15 cellular contexts compared by ENCODE assay signal in genomic region chr13:114149774-114150740, GRCh38. TPM values are rescaled to one million over a fixed set of nuclear protein-coding genes. Genes with fewer than 3 reads are reported as not detected.
DNase-seq lines count a peak whose midpoint lies in the region; ATAC-seq, FAIRE-seq and TF ChIP-seq lines count a peak whose summit lies in the region.
"Had no signal": no experiment of that assay in that cellular context is flagged by ENCODE, and none has a peak within 500 bp of the region (broad histone marks: within the 10 kb centered on the region; RNA-seq: fewer than 3 reads in every experiment).

No MANE protein-coding gene starts in this region.

- no peak for ATAC-seq in GM12878
- no peak for ATAC-seq in stimulated activated naive CD8-positive, alpha-beta T cell treated with anti-CD3 and anti-CD28 coated beads, Interleukin-15, amount 100 ng/mL, for 72 hours
- ATAC-seq: HepG2 had no signal

- no peaks in the 10 kb centered on the region for H3K9me3 ChIP-seq in GM12878 (replicated peaks; ENCODE audit: control insufficient read depth, insufficient read depth, low read length)
- H3K9me3 ChIP-seq: SJSA1, thoracic aorta had no signal

- H2AFZ ChIP-seq in GM12878 (ENCODE audit: control insufficient read depth, low read depth, low read length): no peak overlapping the region

- no peaks in the 10 kb centered on the region for H3K27me3 Mint-ChIP-seq in activated naive CD4-positive, alpha-beta T cell treated with anti-CD3 and anti-CD28 coated beads for 36 hours (ENCODE audit: low read depth)
- H3K27me3 Mint-ChIP-seq in stimulated activated naive CD8-positive, alpha-beta T cell treated with anti-CD3 and anti-CD28 coated beads, Interleukin-15, amount 100 ng/mL, for 72 hours: no peaks in the 10 kb centered on the region

- FAIRE-seq in GM12878 (lab: Jason Lieb, UNC): no peak
- FAIRE-seq: HepG2 had no signal

- peaks cover 0 to 3% of the 10 kb centered on the region in 2 experiments; a peak in 1 of 4 replicates for H3K27me3 ChIP-seq in GM12878 (replicated peaks in 1 of 2; ENCODE audit: control insufficient read depth in 2 of 2, insufficient read depth in 2 of 2, low read length in 1 of 2)
- H3K27me3 ChIP-seq: SJSA1 had no signal

- no peaks in the 10 kb centered on the region for H3K36me3 Mint-ChIP-seq in activated naive CD4-positive, alpha-beta T cell treated with anti-CD3 and anti-CD28 coated beads for 36 hours (ENCODE audit: low read depth)
- H3K36me3 Mint-ChIP-seq: mesothelial cell of epicardium had no signal

- peak overlapping the region; percentile 91 for H3K27ac Mint-ChIP-seq in activated naive CD4-positive, alpha-beta T cell treated with anti-CD3 and anti-CD28 coated beads for 36 hours
- peak overlapping the region in 1 of 2 donors; percentile 45 for H3K27ac Mint-ChIP-seq in stimulated activated naive CD8-positive, alpha-beta T cell treated with anti-CD3 and anti-CD28 coated beads, Interleukin-15, amount 100 ng/mL, for 72 hours
- H3K27ac Mint-ChIP-seq: mesothelial cell of epicardium had no signal

- CTCF ChIA-PET in activated naive CD4-positive, alpha-beta T cell treated with anti-CD3 and anti-CD28 coated beads for 36 hours (lab: Charles Lee): interaction anchor here (2.6 kb wide), 1 partner anchor 12 kb away, joined by 9 read pairs; no protein-coding TSS in a partner anchor
- CTCF ChIA-PET in GM12878 (lab: Yijun Ruan, JAX): no interaction called here

- no peaks in the 10 kb centered on the region for H3K9me3 Mint-ChIP-seq in activated naive CD4-positive, alpha-beta T cell treated with anti-CD3 and anti-CD28 coated beads for 36 hours
- H3K9me3 Mint-ChIP-seq in stimulated activated naive CD8-positive, alpha-beta T cell treated with anti-CD3 and anti-CD28 coated beads, Interleukin-15, amount 100 ng/mL, for 72 hours: peaks cover 0 to 7% of the 10 kb centered on the region in 2 donors
- H3K9me3 Mint-ChIP-seq: mesothelial cell of epicardium had no signal

- SMC1A ChIA-PET in GM12878 (lab: Charles Lee; ENCODE audit: uncharacterized antibody, unreplicated experiment): interaction anchor here (0.5 to 2.7 kb wide), 3 partner anchors 73 to 136 kb away, joined by 3 to 8 read pairs (median 3); no protein-coding TSS in a partner anchor

- H4K20me1 ChIP-seq in GM12878 (ENCODE audit: control insufficient read depth, insufficient read depth): no peaks in the 10 kb centered on the region

- no peak for TF ChIP-seq RAD21 in GM12878 (IDR thresholded peaks at IDR 0.05; ENCODE audit: insufficient read depth, low read depth, low read length)

- TF ChIP-seq CTCF in GM12878 (IDR thresholded peaks at IDR 0.05 in 2 of 3, conservative IDR thresholded peaks at IDR 0.05 in 1 of 3; ENCODE audit: control insufficient read depth in 2 of 3, extremely low read depth in 1 of 3, insufficient read depth in 1 of 3, low read depth in 3 of 3, low read length in 3 of 3): no peak

- no peak overlapping the region for H3K4me3 ChIP-seq in GM12878
- H3K4me3 ChIP-seq: SJSA1, thoracic aorta had no signal

- in situ Hi-C loops in GM12878 (cut with MboI): no loop called here

- POLR2A ChIA-PET in GM12878 (lab: Charles Lee): no interaction called here

- H3K4me2 ChIP-seq in GM12878 (ENCODE audit: control insufficient read depth, insufficient read depth): no peak overlapping the region

- no peak for TF ChIP-seq EP300 in GM12878 (IDR thresholded peaks at IDR 0.05; ENCODE audit: borderline replicate concordance in 1 of 2, control insufficient read depth in 1 of 2, low read depth in 2 of 2, low read length in 2 of 2)

- DNase-seq in activated naive CD4-positive, alpha-beta T cell treated with anti-CD3 and anti-CD28 coated beads for 36 hours: no peak
- DNase-seq in activated naive CD4-positive, alpha-beta T cell treated with anti-CD3 and anti-CD28 coated beads, Interleukin-2, amount 50 U/mL, for 16 hours: no peak
- peak; percentile 95 for DNase-seq in NCI-H2107 treated with DMSO at 0.1 percent for 48 hours (lab: John Stamatoyannopoulos, UW; ENCODE audit: unreplicated experiment)
- no peak for DNase-seq in GM12878 (ENCODE audit: low read depth, low spot score)
- no peak for DNase-seq in stimulated activated naive CD8-positive, alpha-beta T cell treated with anti-CD3 and anti-CD28 coated beads, Interleukin-15, amount 100 ng/mL, for 72 hours
- DNase-seq in SIG-M5 treated with dmso at 0.1 percent for 504 hours (lab: John Stamatoyannopoulos, UW; ENCODE audit: unreplicated experiment): no peak
- no peak for DNase-seq in OCI-M1 (lab: John Stamatoyannopoulos, UW)
- no peak for DNase-seq in stimulated activated CD4-positive, alpha-beta T cell treated with anti-CD3 and anti-CD28 coated beads, Interleukin-2, amount 100 ng/mL, for 48 hours
- DNase-seq: activated CD4-positive, alpha-beta T cell treated with anti-CD3 and anti-CD28 coated beads, Interleukin-2, amount 50 U/mL, for 4 hours; NCI-H524 had no signal

- no peaks in the 10 kb centered on the region for H3K36me3 ChIP-seq in GM12878 (ENCODE audit: control insufficient read depth in 2 of 2, insufficient read depth in 2 of 2, low read length in 1 of 2)
- H3K36me3 ChIP-seq: SJSA1, thoracic aorta had no signal

- no peaks in the 10 kb centered on the region for H3K79me2 ChIP-seq in GM12878 (ENCODE audit: control insufficient read depth, insufficient read depth, low read length)

- H3K9ac ChIP-seq in GM12878 (ENCODE audit: control insufficient read depth, insufficient read depth, low read length): no peak overlapping the region

- no peak overlapping the region for H3K27ac ChIP-seq in GM12878 (ENCODE audit: control insufficient read depth, insufficient read depth)
- H3K27ac ChIP-seq: SJSA1, thoracic aorta had no signal

- RAD21 ChIA-PET in GM12878 (lab: Charles Lee; ENCODE audit: unreplicated experiment): no interaction called here

- BruUV-seq in GM12878 (replicated peaks; lab: Mats Ljungman, UMichigan): no TSS peak

- no peak for TF ChIP-seq POLR2A in GM12878 (IDR thresholded peaks at IDR 0.05; ENCODE audit: low read depth, low read length)

- H3K4me1 ChIP-seq in GM12878 (ENCODE audit: control insufficient read depth, insufficient read depth, low read length): peaks cover 27% of the 10 kb centered on the region
- H3K4me1 ChIP-seq: SJSA1 had no signal

- H3K4me1 Mint-ChIP-seq in activated naive CD4-positive, alpha-beta T cell treated with anti-CD3 and anti-CD28 coated beads for 36 hours (ENCODE audit: low read depth): peaks cover 81% of the 10 kb centered on the region
- H3K4me1 Mint-ChIP-seq in stimulated activated naive CD8-positive, alpha-beta T cell treated with anti-CD3 and anti-CD28 coated beads, Interleukin-15, amount 100 ng/mL, for 72 hours: peaks cover 94% of the 10 kb centered on the region
- H3K4me1 Mint-ChIP-seq: mesothelial cell of epicardium had no signal

- intact Hi-C loops in activated naive CD4-positive, alpha-beta T cell treated with anti-CD3 and anti-CD28 coated beads for 36 hours (cut with micrococcal nuclease): loop anchor here (5.0 kb wide), 1 partner anchor 38 kb away; no protein-coding TSS in a partner anchor
- intact Hi-C loops in GM12878 (cut with micrococcal nuclease; ENCODE audit: unreplicated experiment): loop anchor here (10.0 kb wide), 1 partner anchor 335 kb away; no protein-coding TSS in a partner anchor

- no peak overlapping the region for H3K4me3 Mint-ChIP-seq in activated naive CD4-positive, alpha-beta T cell treated with anti-CD3 and anti-CD28 coated beads for 36 hours
- H3K4me3 Mint-ChIP-seq in stimulated activated naive CD8-positive, alpha-beta T cell treated with anti-CD3 and anti-CD28 coated beads, Interleukin-15, amount 100 ng/mL, for 72 hours: peak overlapping the region; percentile 54 to 77
- H3K4me3 Mint-ChIP-seq: mesothelial cell of epicardium had no signal

- 57% methylated on average over 12 of the region's 12 CpGs for WGBS in GM12878 (ENCODE audit: insufficient coverage, insufficient replicate concordance, low lambda C conversion rate, missing lambda C conversion rate)

TF ChIP-seq in GM12878, 131 proteins besides CTCF, POLR2A, EP300 and RAD21 (continues in another document):
- no peak for TF ChIP-seq GATAD2B (conservative IDR thresholded peaks at IDR 0.05; ENCODE audit: low read depth)

RNA-seq across cellular contexts. Expression of gene RASA3, which starts 17.6 kb away (rescaled TPM):
- total RNA-seq in activated naive CD4-positive, alpha-beta T cell treated with anti-CD3 and anti-CD28 coated beads for 36 hours: 10 to 100 TPM; 48.3 to 48.8 TPM
- 26.7 and 27.7 TPM in 2 replicates for total RNA-seq in GM12878 (2013; cell fraction: nucleolus; rRNA removed)
- total RNA-seq in GM12878 (2014; rRNA removed) (18.2 and 19.1 TPM in 2 replicates), GM12878 (2014; rRNA removed; fragmentation: Illumina TruSeq; extraction: Trizol) (14.6 and 16.6 TPM in 2 replicates), GM12878 (2021) (29.4 and 33.9 TPM in 2 replicates)
- polyA plus RNA-seq in GM12878 (2011; ENCODE audit: low read depth): 6.4 TPM
- polyA plus RNA-seq in GM12878 (2011; rRNA removed) (10.5 and 15.0 TPM in 2 replicates), GM12878 (2014; fragmentation: Illumina TruSeq; extraction: Trizol) (13.8 and 19.8 TPM in 2 replicates), GM12878 (2014; fragmentation: Nextera tagmentation; extraction: Ambion mirVana) (1 to 10 TPM in 1 of 2 experiments, under 1 TPM in 1; 0.79 to 2.1 TPM), GM12878 (2014; rRNA removed) (28.5 and 29.0 TPM in 2 replicates), GM12878 (2016; fragmentation: Nextera tagmentation; extraction: Ambion mirVana) (10 to 100 TPM; 16.5 to 18.6 TPM)
- polyA plus RNA-seq in GM12878 (2011; cell fraction: cytosol; rRNA removed): 15.9 and 18.4 TPM in 2 replicates
- 30.3 and 33.9 TPM in 2 replicates for polyA plus RNA-seq in GM12878 (2011; cell fraction: nucleus; rRNA removed)
- polyA plus RNA-seq in GM12878 (2012): 13.9 and 16.8 TPM in 2 replicates
- 11.9 and 19.9 TPM in 2 replicates for polyA minus RNA-seq in GM12878 (2011; rRNA and poly(A)+ RNA removed)
- 7.7 and 7.9 TPM in 2 replicates for polyA minus RNA-seq in GM12878 (2011; cell fraction: cytosol; rRNA and poly(A)+ RNA removed)
- 7.3 and 11.3 TPM in 2 replicates for polyA minus RNA-seq in GM12878 (2011; cell fraction: nucleus; rRNA and poly(A)+ RNA removed)
- total RNA-seq: HepG2 had no signal

RNA-seq across cellular contexts. Expression of gene CFAP97D2, which starts 29.0 kb away (rescaled TPM):
- under 1 TPM in 1 of 2 experiments, not detected in 1; 0.17 TPM for total RNA-seq in activated naive CD4-positive, alpha-beta T cell treated with anti-CD3 and anti-CD28 coated beads for 36 hours
- total RNA-seq in GM12878 (2013; cell fraction: nucleolus; rRNA removed): not detected in 2 replicates
- total RNA-seq in GM12878 (2014; rRNA removed) (not detected in 2 replicates), GM12878 (2014; rRNA removed; fragmentation: Illumina TruSeq; extraction: Trizol) (not detected in 2 replicates), GM12878 (2021) (not detected in 2 replicates)
- not detected for polyA plus RNA-seq in GM12878 (2011; ENCODE audit: low read depth)
- polyA plus RNA-seq in GM12878 (2011; rRNA removed) (not detected in 2 replicates), GM12878 (2014; fragmentation: Illumina TruSeq; extraction: Trizol) (not detected in 2 replicates), GM12878 (2014; fragmentation: Nextera tagmentation; extraction: Ambion mirVana) (not detected), GM12878 (2014; rRNA removed) (not detected in 2 replicates), GM12878 (2016; fragmentation: Nextera tagmentation; extraction: Ambion mirVana) (not detected)
- not detected in 2 replicates for polyA plus RNA-seq in GM12878 (2011; cell fraction: cytosol; rRNA removed)
- not detected in 2 replicates for polyA plus RNA-seq in GM12878 (2011; cell fraction: nucleus; rRNA removed)
- polyA plus RNA-seq in GM12878 (2012): not detected in 2 replicates
- not detected in 2 replicates for polyA minus RNA-seq in GM12878 (2011; rRNA and poly(A)+ RNA removed)
- not detected in 2 replicates for polyA minus RNA-seq in GM12878 (2011; cell fraction: cytosol; rRNA and poly(A)+ RNA removed)
- not detected in 2 replicates for polyA minus RNA-seq in GM12878 (2011; cell fraction: nucleus; rRNA and poly(A)+ RNA removed)
- total RNA-seq: endothelial cell of umbilical vein, HepG2, mesothelial cell of epicardium, thoracic aorta had no signal
- polyA plus RNA-seq: endothelial cell of umbilical vein, HepG2 had no signal
